6 cellular contexts compared by ENCODE assay signal in the genomic region with DNA sequence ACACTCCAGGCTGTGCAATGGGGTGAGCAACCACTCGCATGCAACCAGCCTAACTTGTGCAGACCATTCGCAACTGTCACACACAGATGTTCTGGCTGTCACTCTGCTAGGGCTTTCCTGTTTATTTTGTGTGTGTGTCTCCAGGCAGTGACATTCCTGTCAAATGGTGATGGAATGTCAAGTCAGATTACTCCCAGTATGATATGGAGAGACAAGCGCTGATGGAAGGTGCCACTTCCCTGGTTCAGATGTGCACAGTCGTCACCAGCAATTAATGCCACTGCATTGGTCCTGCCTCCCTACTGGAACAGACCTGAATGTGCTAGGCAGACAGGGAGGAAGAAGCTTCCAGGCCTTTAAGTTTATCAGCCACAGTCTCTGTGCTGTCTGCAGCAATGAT.
"Had no signal": no experiment of that assay in that cellular context is flagged by ENCODE, and none has a peak within 500 bp of the region (broad histone marks: within the 10 kb centered on the region; RNA-seq: fewer than 3 reads in every experiment).

No MANE protein-coding gene starts in this region.

- H3K4me2 ChIP-seq: GM23338 had no signal

- H3K36me3 Mint-ChIP-seq: IgD-negative memory B cell had no signal

- DNase-seq: H9, HCEC 1CT had no signal

- ATAC-seq: GM23338, HepG2 had no signal

- H3K4me3 Mint-ChIP-seq: GM23338, H9 had no signal

- H3K4me1 Mint-ChIP-seq: GM23338, IgD-negative memory B cell had no signal

- H3K27ac Mint-ChIP-seq: GM23338, H9, IgD-negative memory B cell had no signal

- H3K4me3 ChIP-seq: GM23338 had no signal

- H2AFZ ChIP-seq: GM23338 had no signal

- H3K27ac ChIP-seq: HL-60 had no signal
